Comparison of ENCODE assay signal across 1 cellular context in genomic region chr3:78238811-78239210, GRCh38.
TF ChIP-seq lines count a peak whose summit lies in the region.

No MANE protein-coding gene starts in this region.

TF ChIP-seq in H1, 55 proteins besides CTCF, POLR2A, EP300 and RAD21 (continued from another document):
- TF ChIP-seq ASH2L (IDR thresholded peaks at IDR 0.05; ENCODE audit: low read length) (no peak), TAF1 (IDR thresholded peaks at IDR 0.05; ENCODE audit: low read depth, low read length) (no peak)
